1 cellular context compared by ENCODE assay signal in genomic region chr13:79282976-79283375, GRCh38.
A peak's percentile ranks its signal among the peaks of the same experiment; 100 is the strongest.
TF ChIP-seq lines count a peak whose summit lies in the region.

No MANE protein-coding gene starts in this region.

TF ChIP-seq in HepG2, 621 proteins besides CTCF, POLR2A, EP300 and RAD21 (continued from another document):
- TF ChIP-seq ARID5B (CRISPR knock-in tag; IDR thresholded peaks at IDR 0.05) (peak; percentile 13; the same call in 1 of the 2 replicates), MTF1 (CRISPR knock-in tag; IDR thresholded peaks at IDR 0.05) (no peak), ZNF556 (CRISPR knock-in tag; IDR thresholded peaks at IDR 0.05; ENCODE audit: borderline replicate concordance) (no peak), ZNF260 (CRISPR knock-in tag; IDR thresholded peaks at IDR 0.05; ENCODE audit: borderline replicate concordance, low read depth) (no peak), DPF2 (CRISPR knock-in tag; IDR thresholded peaks at IDR 0.05; ENCODE audit: borderline replicate concordance, low read depth) (no peak), NR2C2 (CRISPR knock-in tag; IDR thresholded peaks at IDR 0.05; ENCODE audit: borderline replicate concordance) (0 out of 2 replicates have a peak, but pooled peaks have one; percentile 41), CEBPB (IDR thresholded peaks at IDR 0.05; ENCODE audit: borderline replicate concordance, low read depth, low read length) (peak; percentile 69), RARA (CRISPR knock-in tag; IDR thresholded peaks at IDR 0.05) (0 out of 2 replicates have a peak, but pooled peaks have one; percentile 15), CEBPG (CRISPR knock-in tag; IDR thresholded peaks at IDR 0.05) (peak; percentile 53; the same call in 1 of the 2 replicates), PLRG1 (conservative IDR thresholded peaks at IDR 0.05) (no peak)
TF ChIP-seq in HepG2: peak in this region for 13.
